Comparison of ENCODE assay signal across 12 cellular contexts in the genomic region with DNA sequence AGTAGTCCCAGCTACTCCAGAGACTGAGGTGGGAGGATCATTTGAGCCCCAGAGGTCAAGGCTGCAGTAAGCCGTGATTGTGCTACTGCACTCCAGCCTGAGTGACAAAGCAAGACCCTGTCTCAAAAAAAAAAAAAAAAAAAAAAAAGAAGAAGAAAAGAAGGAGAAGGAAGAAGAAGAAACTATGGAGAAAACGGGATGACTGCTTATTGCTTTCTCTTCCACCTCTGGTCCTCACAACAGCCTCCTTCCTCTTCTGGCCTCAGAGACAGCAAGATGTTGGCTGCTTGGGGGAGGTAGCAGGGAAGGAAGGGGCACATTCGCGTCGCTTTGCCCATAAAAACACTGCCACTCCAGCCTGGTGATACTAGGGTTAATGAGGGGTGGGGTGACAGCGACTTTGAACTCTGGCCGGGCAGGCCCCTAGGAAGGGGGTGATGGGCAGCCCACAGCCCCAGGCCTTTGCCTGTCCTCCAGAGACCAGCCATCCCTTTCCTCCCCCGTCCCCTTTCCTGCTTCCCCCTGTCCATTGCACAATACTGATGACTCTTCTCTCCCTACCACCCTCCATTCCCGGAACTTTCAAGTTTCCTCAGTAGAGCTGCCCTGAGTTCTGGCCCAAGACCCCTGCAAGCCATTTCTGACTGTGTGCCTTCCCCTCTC. TPM values are rescaled to one million over a fixed set of nuclear protein-coding genes. Genes with fewer than 3 reads are reported as not detected.
DNase-seq lines count a peak whose midpoint lies in the region; ATAC-seq and TF ChIP-seq lines count a peak whose summit lies in the region.
"Had no signal": no experiment of that assay in that cellular context is flagged by ENCODE, and none has a peak within 500 bp of the region (broad histone marks: within the 10 kb centered on the region; RNA-seq: fewer than 3 reads in every experiment).

No MANE protein-coding gene starts in this region.

- H3K9me3 Mint-ChIP-seq in CD8-positive, alpha-beta T cell: no peaks in the 10 kb centered on the region
- H3K9me3 Mint-ChIP-seq in nephron (no peaks in the 10 kb centered on the region), endodermal cell (no peaks in the 10 kb centered on the region)

- DNase-seq in CD8-positive, alpha-beta T cell: no peak
- peak; percentile 30 for DNase-seq in MV-4-11 (lab: John Stamatoyannopoulos, UW)
- peak; percentile 41 for DNase-seq in ecto neural progenitor cell (ENCODE audit: low spot score)
- no peak for DNase-seq in stimulated activated naive CD4-positive, alpha-beta T cell (lab: John Stamatoyannopoulos, UW)
- no peak for DNase-seq in endodermal cell
- DNase-seq in epidermal melanocyte (ENCODE audit: insufficient read length, low spot score): no peak
- no peak for DNase-seq in effector CD4-positive, alpha-beta T cell
- DNase-seq: caudate nucleus, SK-N-SH had no signal

- H3K27ac Mint-ChIP-seq in CD8-positive, alpha-beta T cell: peak overlapping the region; percentile 85
- H3K27ac Mint-ChIP-seq in nephron (peak overlapping the region; percentile 86 to 93 (median 93)), endodermal cell (no peak overlapping the region)

- 42 to 67% methylated on average over 1 to 9 of the region's 9 CpGs for WGBS in endodermal cell (ENCODE audit: insufficient coverage in 1 of 2, insufficient read length in 1 of 2), 2 experiments

- CTCF ChIA-PET in CD8-positive, alpha-beta T cell (lab: Charles Lee): interaction anchor here (1.2 to 6.8 kb wide), 5 partner anchors 12 to 45 kb away, joined by 3 to 45 read pairs (median 5); a partner anchor contains a TSS

- H3K4me3 Mint-ChIP-seq in CD8-positive, alpha-beta T cell: peak overlapping the region; percentile 78
- H3K4me3 Mint-ChIP-seq in nephron (peak overlapping the region; percentile 69 to 78 (median 77)), endodermal cell (no peak overlapping the region)

- H3K36me3 Mint-ChIP-seq in CD8-positive, alpha-beta T cell: peaks cover 9% of the 10 kb centered on the region
- no peaks in the 10 kb centered on the region for H3K36me3 Mint-ChIP-seq in nephron (ENCODE audit: low read depth)
- peaks cover 2% of the 10 kb centered on the region for H3K36me3 Mint-ChIP-seq in endodermal cell (ENCODE audit: low read depth)

- no peaks in the 10 kb centered on the region for H3K36me3 ChIP-seq in CD8-positive, alpha-beta T cell (ENCODE audit: insufficient read depth, low read length)
- peaks cover 4% of the 10 kb centered on the region for H3K36me3 ChIP-seq in endodermal cell (ENCODE audit: control insufficient read depth, insufficient read depth, low read length)

- H3K9ac ChIP-seq in endodermal cell (ENCODE audit: extremely low read depth, low read length, poor library complexity, severe bottlenecking): no peak overlapping the region
- H3K9ac ChIP-seq: SK-N-SH had no signal

- no peaks in the 10 kb centered on the region for H3K9me3 ChIP-seq in CD8-positive, alpha-beta T cell (ENCODE audit: low read length)
- H3K9me3 ChIP-seq in endodermal cell (ENCODE audit: control insufficient read depth, low read length): no peaks in the 10 kb centered on the region
- H3K9me3 ChIP-seq: mucosa of descending colon, SK-N-SH had no signal

- no peaks in the 10 kb centered on the region for H3K27me3 ChIP-seq in CD8-positive, alpha-beta T cell (ENCODE audit: insufficient read depth, low read length)
- peaks cover 32% of the 10 kb centered on the region for H3K27me3 ChIP-seq in endodermal cell (ENCODE audit: control insufficient read depth, insufficient read depth, low read length, poor library complexity, severe bottlenecking)

- intact Hi-C loops in CD8-positive, alpha-beta T cell (cut with DNase I, micrococcal nuclease): loop anchor here in 1 of 2 experiments (10.0 kb wide), 1 partner anchor 380 kb away; a partner anchor contains a TSS

- peaks cover 58% of the 10 kb centered on the region for H3K4me1 ChIP-seq in CD8-positive, alpha-beta T cell (ENCODE audit: insufficient read depth, low read length)
- peaks cover 9% of the 10 kb centered on the region for H3K4me1 ChIP-seq in endodermal cell (ENCODE audit: control insufficient read depth, insufficient read depth, low read length)

- TF ChIP-seq CTCF in CD8-positive, alpha-beta T cell (IDR thresholded peaks at IDR 0.05): no peak
- TF ChIP-seq CTCF in nephron (IDR thresholded peaks at IDR 0.05; ENCODE audit: unreplicated experiment in 3 of 3) (no peak), endodermal cell (conservative IDR thresholded peaks at IDR 0.05) (no peak)

- peak overlapping the region; percentile 22 for H3K4me3 ChIP-seq in CD8-positive, alpha-beta T cell (ENCODE audit: low read depth, low read length)
- H3K4me3 ChIP-seq in endodermal cell (ENCODE audit: low read length): no peak overlapping the region
- H3K4me3 ChIP-seq: mucosa of descending colon had no signal

- H3K27me3 Mint-ChIP-seq in CD8-positive, alpha-beta T cell (ENCODE audit: low read depth): no peaks in the 10 kb centered on the region
- H3K27me3 Mint-ChIP-seq in nephron (ENCODE audit: low read depth) (peaks cover 6% of the 10 kb centered on the region), endodermal cell (ENCODE audit: insufficient read depth) (peaks cover 54% of the 10 kb centered on the region)

- ATAC-seq in CD8-positive, alpha-beta T cell: no peak
- ATAC-seq: mucosa of descending colon had no signal

- peaks cover 54% of the 10 kb centered on the region for H3K4me1 Mint-ChIP-seq in CD8-positive, alpha-beta T cell (ENCODE audit: low read depth)
- H3K4me1 Mint-ChIP-seq in nephron: peaks cover 35% of the 10 kb centered on the region
- peaks cover 16% of the 10 kb centered on the region for H3K4me1 Mint-ChIP-seq in endodermal cell

- peak overlapping the region; percentile 2 for H3K27ac ChIP-seq in CD8-positive, alpha-beta T cell (ENCODE audit: low read depth, low read length)
- no peak overlapping the region for H3K27ac ChIP-seq in endodermal cell (ENCODE audit: low read depth, low read length)

- POLR2A ChIA-PET in CD8-positive, alpha-beta T cell (lab: Charles Lee): interaction anchor here (2.1 to 6.0 kb wide), 3 partner anchors 12 to 27 kb away, joined by 14 to 76 read pairs (median 21); a partner anchor contains a TSS

RNA-seq across cellular contexts. Expression of a gene that starts 2.0 kb away (rescaled TPM):
- total RNA-seq in CD8-positive, alpha-beta T cell: 10 to 100 TPM; 24.2 to 27.0 TPM
- total RNA-seq in endodermal cell: 10 to 100 TPM; 51.7 to 82.9 TPM
- 103 TPM for polyA plus RNA-seq in endodermal cell (2013, experiment 1 of 2)
- 91.7 TPM for polyA plus RNA-seq in endodermal cell (2013, experiment 2 of 2)

RNA-seq across cellular contexts. Expression of a gene that starts 13.7 kb away (rescaled TPM):
- 1 to 10 TPM; 7.0 to 7.9 TPM for total RNA-seq in CD8-positive, alpha-beta T cell
- 10 to 100 TPM in 1 of 2 donors, 1 to 10 TPM in 1; 9.7 to 11.4 TPM for total RNA-seq in endodermal cell
- polyA plus RNA-seq in endodermal cell (2013, experiment 1 of 2): 9.3 TPM
- 10.1 TPM for polyA plus RNA-seq in endodermal cell (2013, experiment 2 of 2)

RNA-seq across cellular contexts. Expression of a gene that starts 15.8 kb away (rescaled TPM):
- total RNA-seq in CD8-positive, alpha-beta T cell: 10 to 100 TPM; 16.7 to 18.2 TPM
- 1 to 10 TPM; 2.8 to 8.3 TPM for total RNA-seq in endodermal cell
- 9.2 TPM for polyA plus RNA-seq in endodermal cell (2013, experiment 1 of 2)
- polyA plus RNA-seq in endodermal cell (2013, experiment 2 of 2): 9.9 TPM

RNA-seq across cellular contexts. Expression of a gene that starts 17.0 kb away (rescaled TPM):
- total RNA-seq in CD8-positive, alpha-beta T cell: under 1 TPM; 0.31 to 0.35 TPM
- total RNA-seq in endodermal cell: under 1 TPM; 0.35 to 0.93 TPM
- polyA plus RNA-seq in endodermal cell (2013, experiment 1 of 2): not detected
- polyA plus RNA-seq in endodermal cell (2013, experiment 2 of 2): 0.25 TPM
- total RNA-seq: H4 had no signal

RNA-seq across cellular contexts. Expression of a gene that starts 38.9 kb away (rescaled TPM):
- 100 to 1,000 TPM; 369 to 398 TPM for total RNA-seq in CD8-positive, alpha-beta T cell
- 10 to 100 TPM; 28.7 to 45.2 TPM for total RNA-seq in endodermal cell
- polyA plus RNA-seq in endodermal cell (2013, experiment 1 of 2): 19.9 TPM
- 19.9 TPM for polyA plus RNA-seq in endodermal cell (2013, experiment 2 of 2)

Comparison
In these comparisons a context has a peak if more than half of its experiments do, and no peak if none do; other contexts are left out.
1. DNase-seq: peak in MV-4-11 (single experiment) and ecto neural progenitor cell (single experiment); none in CD8-positive, alpha-beta T cell (0 of 7), stimulated activated naive CD4-positive, alpha-beta T cell (0 of 6), endodermal cell (single experiment), epidermal melanocyte (single experiment) and effector CD4-positive, alpha-beta T cell (single experiment).